ENCODE assay signal across 8 cellular contexts in the genomic region with DNA sequence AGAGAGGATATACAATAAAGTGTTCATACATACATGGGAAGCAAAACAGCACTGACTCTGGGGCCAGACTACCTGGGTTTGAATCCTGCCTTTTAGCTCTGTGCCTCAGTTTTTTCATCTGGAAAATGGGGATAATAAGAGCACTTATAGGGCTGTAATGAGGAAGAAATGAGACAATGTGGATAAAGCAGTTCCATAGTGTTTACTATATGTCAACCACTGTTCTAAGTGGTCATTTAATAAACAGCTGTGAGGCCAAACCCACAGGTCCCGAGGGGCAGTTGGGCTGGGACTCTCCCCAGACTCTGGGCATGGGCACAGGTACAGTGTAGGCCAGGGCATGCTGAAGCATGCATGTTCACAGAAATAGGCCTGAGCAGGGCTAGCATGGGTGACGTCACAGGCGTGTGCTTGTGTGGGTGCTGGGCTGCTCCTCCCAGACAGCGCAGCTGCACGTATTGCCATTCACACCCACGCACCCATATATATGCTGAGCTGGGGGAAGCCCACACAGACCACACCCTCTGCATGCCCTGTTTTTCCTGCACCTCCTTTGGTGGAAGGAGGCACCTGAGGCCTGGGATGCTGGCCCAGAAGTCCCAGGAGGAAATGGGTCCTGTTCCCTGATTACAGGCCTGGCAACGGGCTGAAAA.
A peak's percentile ranks its signal among the peaks of the same experiment; 100 is the strongest.
DNase-seq lines count a peak whose midpoint lies in the region; ATAC-seq, FAIRE-seq and TF ChIP-seq lines count a peak whose summit lies in the region.

No MANE protein-coding gene starts in this region.

- peak overlapping the region; percentile 76 for H3K27ac ChIP-seq in epithelial cell of prostate

- TF ChIP-seq CTCF in GM10266 (IDR thresholded peaks at IDR 0.05; ENCODE audit: control insufficient read depth, insufficient read depth, low read depth, missing control alignments): no peak

- ATAC-seq in HG02759 (IDR thresholded peaks at IDR 0.05; ENCODE audit: unreplicated experiment): peak; percentile 36

- DNase-seq in GM10266 (ENCODE audit: extremely low spot score): peak; percentile 83
- DNase-seq in T-helper 9 cell: peak; percentile 41
- DNase-seq in epithelial cell of prostate (ENCODE audit: low read depth, low spot score): peak; percentile 96
- DNase-seq in NCI-H187 (lab: John Stamatoyannopoulos, UW): no peak
- no peak for DNase-seq in RCC 7860 (ENCODE audit: low spot score)
- no peak for DNase-seq in cortex of kidney (lab: John Stamatoyannopoulos, UW)
- no peak for DNase-seq in NCI-H526 treated with DMSO at 0.1 percent for 48 hours (lab: John Stamatoyannopoulos, UW)

- FAIRE-seq in RCC 7860 (lab: Jason Lieb, UNC): no peak

Comparison
In these comparisons a context has a peak if more than half of its experiments do, and no peak if none do; other contexts are left out.
1. DNase-seq: peak in GM10266 (single experiment), T-helper 9 cell (single experiment) and epithelial cell of prostate (single experiment); none in NCI-H187 (0 of 2), RCC 7860 (single experiment), cortex of kidney (single experiment) and NCI-H526 treated with DMSO at 0.1 percent for 48 hours (single experiment).